Comparison of ENCODE assay signal across 30 cellular contexts in the genomic region with DNA sequence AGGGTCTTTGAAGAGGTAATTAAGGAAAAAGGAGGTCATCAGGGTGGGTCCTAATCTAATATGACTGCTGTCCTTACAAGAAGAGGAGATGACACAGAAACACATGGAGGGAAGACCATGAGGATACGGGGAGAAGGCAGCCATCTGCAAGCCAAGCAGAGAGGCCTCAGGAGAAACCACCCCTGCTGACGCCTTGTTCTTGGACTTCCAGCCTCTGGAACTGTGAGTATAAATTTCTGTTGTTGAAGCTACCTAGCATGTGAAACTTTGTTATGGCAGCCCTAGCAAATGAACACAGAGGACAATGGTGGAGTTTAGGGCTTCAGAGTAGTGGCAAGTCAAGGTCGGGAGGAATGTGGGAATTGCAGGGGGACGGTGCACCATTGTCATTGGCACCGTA.
"Had no signal": no experiment of that assay in that cellular context is flagged by ENCODE, and none has a peak within 500 bp of the region (broad histone marks: within the 10 kb centered on the region; RNA-seq: fewer than 3 reads in every experiment).

No MANE protein-coding gene starts in this region.

- DNase-seq: activated B cell treated with CpG ODN at 0.5 μM for 24 hours; activated CD4-positive, alpha-beta memory T cell treated with anti-CD3 and anti-CD28 coated beads for 36 hours; activated CD4-positive, alpha-beta T cell treated with anti-CD3 and anti-CD28 coated beads for 4 hours; activated CD4-positive, alpha-beta T cell treated with anti-CD3 and anti-CD28 coated beads, Interleukin-2, amount 10 ng/mL, durations not matched to agents 24 days and 14 days; activated CD4-positive, alpha-beta T cell treated with anti-CD3 and anti-CD28 coated beads, Interleukin-2, amount 50 U/mL, for 1 hour; activated CD4-positive, alpha-beta T cell treated with anti-CD3 and anti-CD28 coated beads, Interleukin-2, amount 50 U/mL, for 4 hours; activated CD4-positive, CD25-positive, alpha-beta regulatory T cell treated with anti-CD3 and anti-CD28 coated beads, Interleukin-2, amount 50 U/mL, for 72 hours; activated CD8-positive, alpha-beta memory T cell treated with anti-CD3 and anti-CD28 coated beads, Interleukin-2, amount 10 ng/mL, durations not matched to agents 7 days and 5 days; activated CD8-positive, alpha-beta T cell treated with anti-CD3 and anti-CD28 coated beads for 36 hours; activated effector memory CD4-positive, alpha-beta T cell treated with anti-CD3 and anti-CD28 coated beads, Interleukin-2, amount 50 U/mL, for 16 hours; activated gamma-delta T cell treated with Interleukin-2 at 50 U/mL for 16 hours; activated naive CD4-positive, alpha-beta T cell; activated naive CD4-positive, alpha-beta T cell treated with anti-CD3 and anti-CD28 coated beads for 36 hours; activated naive CD8-positive, alpha-beta T cell treated with anti-CD3 and anti-CD28 coated beads, Interleukin-2, amount 10 ng/mL, durations not matched to agents 7 days and 5 days; activated naive CD8-positive, alpha-beta T cell treated with anti-CD3 and anti-CD28 coated beads, Interleukin-2, amount 50 U/mL, for 24 hours; activated T-cell treated with anti-CD3 and anti-CD28 coated beads for 4 hours; activated T-cell treated with anti-CD3 and anti-CD28 coated beads, Interleukin-2, amount 50 U/mL, for 1 hour; activated T-cell treated with anti-CD3 and anti-CD28 coated beads, Interleukin-2, amount 50 U/mL, for 4 hours; activated T-cell treated with anti-CD3 and anti-CD28 coated beads, Interleukin-2, amount 50 U/mL, for 72 hours; amygdala; anterior cingulate cortex; brain microvascular endothelial cell; central memory CD4-positive, alpha-beta T cell; T-helper 1 cell; T-helper 2 cell; T-helper 9 cell had no signal

- H3K27ac ChIP-seq: ascending aorta, brain microvascular endothelial cell, breast epithelium, VCaP had no signal

- H3K4me1 ChIP-seq: ascending aorta, breast epithelium had no signal

- H3K4me3 ChIP-seq: ascending aorta, breast epithelium had no signal

- H3K36me3 ChIP-seq: ascending aorta, brain microvascular endothelial cell, breast epithelium had no signal

- H3K9me3 ChIP-seq: ascending aorta, breast epithelium had no signal

- ATAC-seq: activated CD8-positive, alpha-beta memory T cell treated with anti-CD3 and anti-CD28 coated beads, Interleukin-2, amount 10 ng/mL, durations not matched to agents 7 days and 5 days; activated CD8-positive, alpha-beta T cell treated with anti-CD3 and anti-CD28 coated beads for 36 hours; activated naive CD8-positive, alpha-beta T cell treated with anti-CD3 and anti-CD28 coated beads, Interleukin-2, amount 50 U/mL, for 24 hours; activated T-cell treated with anti-CD3 and anti-CD28 coated beads, Interleukin-2, amount 50 U/mL, for 4 hours; activated T-cell treated with anti-CD3 and anti-CD28 coated beads, Interleukin-2, amount 50 U/mL, for 72 hours; activated T-helper 17 cell treated with anti-CD3 and anti-CD28 coated beads, Interleukin-2, amount 50 U/mL, for 72 hours had no signal

- H3K27me3 ChIP-seq: ascending aorta, brain microvascular endothelial cell, breast epithelium had no signal
